Comparison of ENCODE assay signal across 1 cellular context in the genomic region with DNA sequence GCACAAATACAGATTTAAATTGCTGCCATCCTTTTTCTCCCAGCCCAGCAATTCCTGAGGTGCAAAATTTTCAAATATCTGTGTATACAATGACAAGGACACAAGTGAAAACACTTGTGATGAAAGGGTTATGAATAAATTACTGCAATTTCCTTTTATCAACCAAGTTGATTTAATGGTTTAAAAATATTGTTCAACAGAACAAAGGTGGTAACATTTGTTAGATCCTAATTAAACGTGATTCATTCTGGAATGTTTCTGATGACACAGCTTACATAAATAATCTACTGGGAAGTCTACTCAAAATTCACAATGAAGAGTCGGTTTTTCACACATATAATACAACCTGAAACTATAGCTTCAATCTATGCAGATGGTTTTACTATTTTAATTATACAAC.
TF ChIP-seq lines count a peak whose summit lies in the region.

No MANE protein-coding gene starts in this region.

TF ChIP-seq in HepG2, 621 proteins besides CTCF, POLR2A, EP300 and RAD21:
- TF ChIP-seq ZNF160 (CRISPR knock-in tag; IDR thresholded peaks at IDR 0.05) (no peak), TBL1XR1 (IDR thresholded peaks at IDR 0.05; ENCODE audit: borderline replicate concordance, low read length, partially characterized antibody) (no peak), ZNF75D (CRISPR knock-in tag; IDR thresholded peaks at IDR 0.05; ENCODE audit: borderline replicate concordance) (no peak), ARNT (IDR thresholded peaks at IDR 0.05) (no peak), JUNB (CRISPR knock-in tag; IDR thresholded peaks at IDR 0.05; ENCODE audit: borderline replicate concordance) (no peak), ZNF232 (CRISPR knock-in tag; IDR thresholded peaks at IDR 0.05; ENCODE audit: borderline replicate concordance) (no peak), ZNF775 (CRISPR knock-in tag; IDR thresholded peaks at IDR 0.05; ENCODE audit: borderline replicate concordance) (no peak), ZNF713 (CRISPR knock-in tag; IDR thresholded peaks at IDR 0.05) (no peak), RXRA (CRISPR knock-in tag; IDR thresholded peaks at IDR 0.05) (no peak), RERE (CRISPR knock-in tag; IDR thresholded peaks at IDR 0.05; ENCODE audit: low read depth) (no peak), ZNF530 (CRISPR knock-in tag; IDR thresholded peaks at IDR 0.05; ENCODE audit: low read depth) (no peak)
